25 cellular contexts compared by ENCODE assay signal in genomic region chr1:2597441-2598328, GRCh38. TPM values are rescaled to one million over a fixed set of nuclear protein-coding genes. Genes with fewer than 3 reads are reported as not detected.
DNase-seq lines count a peak whose midpoint lies in the region; ATAC-seq and TF ChIP-seq lines count a peak whose summit lies in the region.
"Had no signal": no experiment of that assay in that cellular context is flagged by ENCODE, and none has a peak within 500 bp of the region (broad histone marks: within the 10 kb centered on the region; RNA-seq: fewer than 3 reads in every experiment).

No MANE protein-coding gene starts in this region.

- no peaks in the 10 kb centered on the region for H3K27me3 ChIP-seq in CD4-positive, alpha-beta T cell (ENCODE audit: control insufficient read depth, insufficient read depth, low read length)
- H3K27me3 ChIP-seq in neuronal stem cell (ENCODE audit: control insufficient read depth in 3 of 3, insufficient read depth in 3 of 3, low read depth in 1 of 3, low read length in 3 of 3) (peaks cover 0 to 40% (median 2%) of the 10 kb centered on the region in 3 experiments), prostate gland (replicated peaks; ENCODE audit: insufficient read depth) (no peaks in the 10 kb centered on the region)

- H2BK15ac ChIP-seq in neuronal stem cell (ENCODE audit: low read length): peak overlapping the region; percentile 55

- peak overlapping the region; percentile 38 for H3K4me3 Mint-ChIP-seq in CD4-positive, alpha-beta T cell
- H3K4me3 Mint-ChIP-seq: nephron progenitor cell, T-cell had no signal

- no CpG with 5 or more reads among the region's 34 CpGs for WGBS in neuronal stem cell (ENCODE audit: extremely low coverage in 2 of 2, insufficient read length in 2 of 2, insufficient replicate concordance in 1 of 2), 2 donors
- 75% methylated on average over 34 of the region's 34 CpGs for WGBS in prostate gland

- no peak overlapping the region for H4K91ac ChIP-seq in neuronal stem cell (ENCODE audit: low read depth, low read length, poor library complexity)

- H3K36me3 Mint-ChIP-seq in CD4-positive, alpha-beta T cell (ENCODE audit: low read depth): no peaks in the 10 kb centered on the region
- H3K36me3 Mint-ChIP-seq: T-cell had no signal

- no peak for TF ChIP-seq POLR2A in prostate gland (IDR thresholded peaks at IDR 0.05)

- intact Hi-C loops in CD4-positive, alpha-beta T cell (cut with DNase I, micrococcal nuclease): no loop called here
- intact Hi-C loops in prostate gland (cut with DNase I): no loop called here

- H3K36me3 ChIP-seq in neuronal stem cell (replicated peaks in 1 of 2; ENCODE audit: control insufficient read depth in 2 of 2, insufficient read depth in 2 of 2, low read length in 2 of 2) (no peaks in the 10 kb centered on the region), prostate gland (no peaks in the 10 kb centered on the region)
- H3K36me3 ChIP-seq: tibial artery had no signal

- DNase-seq in CD4-positive, alpha-beta T cell: peak in 1 of 10 experiments; percentile 12
- DNase-seq in HK-2 (ENCODE audit: unreplicated experiment) (peak; percentile 19), coronary artery (ENCODE audit: low spot score) (peak; percentile 68), neuronal stem cell (ENCODE audit: low spot score) (no peak), putamen (ENCODE audit: low spot score) (no peak), prostate gland (ENCODE audit: low spot score) (no peak)
- DNase-seq in activated CD8-positive, alpha-beta memory T cell treated with anti-CD3 and anti-CD28 coated beads, Interleukin-2, amount 50 U/mL, for 4 hours: no peak
- DNase-seq: activated CD4-positive, alpha-beta T cell treated with anti-CD3 and anti-CD28 coated beads, Interleukin-2, amount 50 U/mL, for 1 hour; activated CD8-positive, alpha-beta memory T cell treated with anti-CD3 and anti-CD28 coated beads, Interleukin-2, amount 50 U/mL, for 48 hours; activated naive CD4-positive, alpha-beta T cell; anterior cingulate cortex; caudate nucleus; GF-D8; glutamatergic neuron; HCEC 1CT; midbrain; NCI-H2029; SIG-M5; stimulated activated naive CD8-positive, alpha-beta T cell treated with anti-CD3 and anti-CD28 coated beads, Interleukin-15, Interleukin-2, amounts not matched to agents 100 U/mL and 50 U/mL, for 24 hours; T-cell had no signal

- H3K4me2 ChIP-seq in neuronal stem cell (ENCODE audit: insufficient read depth, low read length, poor library complexity, severe bottlenecking): no peak overlapping the region
- H3K4me2 ChIP-seq: KMS-11 had no signal

- H3K4me1 ChIP-seq in neuronal stem cell (ENCODE audit: control insufficient read depth in 2 of 2, insufficient read depth in 1 of 2, low read depth in 1 of 2, low read length in 2 of 2) (no peaks in the 10 kb centered on the region), prostate gland (replicated peaks) (peaks cover 9% of the 10 kb centered on the region)

- no peak for ATAC-seq in CD4-positive, alpha-beta T cell (ENCODE audit: poor library complexity)
- ATAC-seq: stimulated activated naive CD8-positive, alpha-beta T cell treated with anti-CD3 and anti-CD28 coated beads, Interleukin-15, Interleukin-2, amounts not matched to agents 100 U/mL and 50 U/mL, for 24 hours; T-cell had no signal

- H3K9me3 Mint-ChIP-seq in CD4-positive, alpha-beta T cell: no peaks in the 10 kb centered on the region

- no peaks in the 10 kb centered on the region for H3K9me3 ChIP-seq in CD4-positive, alpha-beta T cell (ENCODE audit: control insufficient read depth, low read length)
- H3K9me3 ChIP-seq in neuronal stem cell (replicated peaks in 1 of 2; ENCODE audit: control insufficient read depth in 2 of 2, insufficient read depth in 1 of 2, low read depth in 1 of 2, low read length in 2 of 2): no peaks in the 10 kb centered on the region
- no peaks in the 10 kb centered on the region for H3K9me3 ChIP-seq in prostate gland

- no peak overlapping the region for H3K9ac ChIP-seq in neuronal stem cell (ENCODE audit: low read depth, low read length, poor library complexity)
- H3K9ac ChIP-seq: KMS-11 had no signal

- H2BK120ac ChIP-seq in neuronal stem cell (ENCODE audit: low read depth, low read length): no peak overlapping the region

- H3K4me3 ChIP-seq in coronary artery (no peak overlapping the region), neuronal stem cell (ENCODE audit: low read length in 2 of 2) (peak overlapping the region in 1 of 2 donors; percentile 10), prostate gland (no peak overlapping the region)
- H3K4me3 ChIP-seq: skin epidermis, tibial artery had no signal

- H2AK5ac ChIP-seq in neuronal stem cell (ENCODE audit: low read depth, low read length): no peak overlapping the region

- H3K18ac ChIP-seq in neuronal stem cell (ENCODE audit: low read length): peak overlapping the region; percentile 5

- POLR2A ChIA-PET in CD4-positive, alpha-beta T cell (lab: Charles Lee): no interaction called here

- no peak overlapping the region for H2BK12ac ChIP-seq in neuronal stem cell (ENCODE audit: low read length)

- H3K27ac Mint-ChIP-seq in CD4-positive, alpha-beta T cell: no peak overlapping the region
- H3K27ac Mint-ChIP-seq: nephron progenitor cell, progenitor cell of endocrine pancreas, T-cell had no signal

- no peaks in the 10 kb centered on the region for H3K27me3 Mint-ChIP-seq in CD4-positive, alpha-beta T cell

- CTCF ChIA-PET in CD4-positive, alpha-beta T cell (lab: Charles Lee): no interaction called here

- peaks cover 3% of the 10 kb centered on the region for H3K4me1 Mint-ChIP-seq in CD4-positive, alpha-beta T cell (ENCODE audit: low read depth)

- no peak overlapping the region for H3K27ac ChIP-seq in CD4-positive, alpha-beta T cell (ENCODE audit: low read depth, low read length)
- H3K27ac ChIP-seq in coronary artery (no peak overlapping the region), neuronal stem cell (replicated peaks; ENCODE audit: low read length) (no peak overlapping the region), prostate gland (no peak overlapping the region)
- H3K27ac ChIP-seq: KMS-11, skin epidermis, tibial artery had no signal

- peak overlapping the region; percentile 23 for H3K14ac ChIP-seq in neuronal stem cell (ENCODE audit: low read length)

- H4K8ac ChIP-seq in neuronal stem cell (ENCODE audit: low read depth, low read length): no peak overlapping the region

- no peak for TF ChIP-seq CTCF in CD4-positive, alpha-beta T cell (IDR thresholded peaks at IDR 0.05)
- no peak for TF ChIP-seq CTCF in coronary artery (IDR thresholded peaks at IDR 0.05)
- no peak for TF ChIP-seq CTCF in prostate gland (IDR thresholded peaks at IDR 0.05)

- no peaks in the 10 kb centered on the region for H3K79me1 ChIP-seq in neuronal stem cell (ENCODE audit: low read depth, low read length)

- H3K23ac ChIP-seq in neuronal stem cell (ENCODE audit: low read depth, low read length, poor library complexity): no peak overlapping the region

- H2BK5ac ChIP-seq in neuronal stem cell (ENCODE audit: low read length): no peak overlapping the region

- no peak overlapping the region for H3K4ac ChIP-seq in neuronal stem cell (ENCODE audit: low read length)

- peak overlapping the region; percentile 49 for H2AFZ ChIP-seq in neuronal stem cell (ENCODE audit: low read length)

RNA-seq across cellular contexts. Expression of gene PRXL2B, which starts 11.1 kb away (rescaled TPM):
- total RNA-seq in CD4-positive, alpha-beta T cell: 10 to 100 TPM; 11.0 to 12.8 TPM
- 35.1 TPM for polyA plus RNA-seq in neuronal stem cell (2013, experiment 1 of 2)
- polyA plus RNA-seq in neuronal stem cell (2013, experiment 2 of 2): 35.3 TPM
- 10 to 100 TPM; 20.3 to 25.8 TPM for total RNA-seq in prostate gland

RNA-seq across cellular contexts. Expression of gene MMEL1, which starts 35.1 kb away (rescaled TPM):
- total RNA-seq in CD4-positive, alpha-beta T cell: 1 to 10 TPM in 1 of 2 experiments, under 1 TPM in 1; 0.67 to 1.8 TPM
- 1.1 TPM for polyA plus RNA-seq in neuronal stem cell (2013, experiment 1 of 2)
- 1.4 TPM for polyA plus RNA-seq in neuronal stem cell (2013, experiment 2 of 2)
- 10 to 100 TPM in 1 of 2 donors, 1 to 10 TPM in 1; 4.6 to 13.6 TPM for total RNA-seq in prostate gland

RNA-seq across cellular contexts. Expression of gene TNFRSF14, which starts 41.5 kb away (rescaled TPM):
- total RNA-seq in CD4-positive, alpha-beta T cell: 100 to 1,000 TPM; 191 to 194 TPM
- polyA plus RNA-seq in neuronal stem cell (2013, experiment 1 of 2): 1.1 TPM
- 1.3 TPM for polyA plus RNA-seq in neuronal stem cell (2013, experiment 2 of 2)
- 100 to 1,000 TPM in 1 of 2 donors, 10 to 100 TPM in 1; 83.3 to 105 TPM for total RNA-seq in prostate gland

Comparison
In these comparisons a context has a peak if more than half of its experiments do, and no peak if none do; other contexts are left out.
1. DNase-seq: peak in HK-2 (single experiment) and coronary artery (single experiment); none in neuronal stem cell (single experiment), putamen (single experiment), activated CD8-positive, alpha-beta memory T cell treated with anti-CD3 and anti-CD28 coated beads, Interleukin-2, amount 50 U/mL, for 4 hours (single experiment) and prostate gland (single experiment).